In genomic region chr3:107239703-107240102, GRCh38 we compare ENCODE assay signal across 10 cellular contexts.
DNase-seq lines count a peak whose midpoint lies in the region; ATAC-seq, FAIRE-seq and TF ChIP-seq lines count a peak whose summit lies in the region.
"Had no signal": no experiment of that assay in that cellular context is flagged by ENCODE, and none has a peak within 500 bp of the region (broad histone marks: within the 10 kb centered on the region; RNA-seq: fewer than 3 reads in every experiment).

No MANE protein-coding gene starts in this region.

- no peak overlapping the region for H3K14ac ChIP-seq in IMR-90 (replicated peaks; ENCODE audit: low read depth, low read length)

- H3K9me1 ChIP-seq in IMR-90 (ENCODE audit: insufficient read depth, low read length) = 0 out of 2 replicates have a peak, but pooled peaks cover 2% of the 10 kb centered on the region

- H3K4me3 Mint-ChIP-seq in natural killer cell treated with Interleukin-12 subunit alpha and Interleukin-12 subunit beta and Interleukin-15 and Interleukin-18, amount 100 ng/mL, for 72 hours = peak overlapping the region; percentile 21

- H3K79me1 ChIP-seq in IMR-90 (ENCODE audit: low read depth in 1 of 2, low read length in 2 of 2) = peaks cover 12 to 37% of the 10 kb centered on the region in 2 experiments

- H2BK15ac ChIP-seq in IMR-90 (ENCODE audit: low read depth, low read length) = no peak overlapping the region

- TF ChIP-seq CTCF in A549 (IDR thresholded peaks at IDR 0.05) (no peak), IMR-90 (conservative IDR thresholded peaks at IDR 0.05; ENCODE audit: low read depth, low read length) (no peak)

- no peak overlapping the region for H3K27ac Mint-ChIP-seq in natural killer cell treated with Interleukin-12 subunit alpha and Interleukin-12 subunit beta and Interleukin-15 and Interleukin-18, amount 100 ng/mL, for 72 hours

- H2AK5ac ChIP-seq in IMR-90 (ENCODE audit: low read depth, low read length) = peak overlapping the region; percentile 43; the same call in 1 of the 2 replicates

- POLR2A ChIA-PET in A549 (lab: Yijun Ruan, JAX) (no interaction called here), IMR-90 (lab: Charles Lee; ENCODE audit: unreplicated experiment) (no interaction called here)

- H3K36me3 ChIP-seq in IMR-90 (ENCODE audit: control insufficient read depth, insufficient read depth, low read length) = peaks cover 1% of the 10 kb centered on the region; the same call in 1 of the 2 replicates

- BruUV-seq in IMR-90 (replicated peaks; lab: Mats Ljungman, UMichigan) = no TSS peak

- H2AFZ ChIP-seq in IMR-90 (replicated peaks; ENCODE audit: low read length, poor library complexity) = no peak overlapping the region

- FAIRE-seq in A549 (lab: Jason Lieb, UNC) = no peak

- H4K5ac ChIP-seq in IMR-90 (ENCODE audit: low read depth, low read length) = no peak overlapping the region

- no peak overlapping the region for H2BK120ac ChIP-seq in IMR-90 (ENCODE audit: low read depth, low read length)

- H3K4me1 ChIP-seq in A549 = peaks cover 12% of the 10 kb centered on the region; the same call in 2 of the 3 replicates
- H3K4me1 ChIP-seq in IMR-90 (ENCODE audit: control insufficient read depth, insufficient read depth, low read length) = peaks cover 5% of the 10 kb centered on the region

- H2BK20ac ChIP-seq in IMR-90 (ENCODE audit: low read depth, low read length) = no peak overlapping the region

- H3K27ac ChIP-seq in A549 (peak overlapping the region; percentile 69 to 84; a peak in 4 of 6 replicates), IMR-90 (ENCODE audit: insufficient read depth, low read length) (no peak overlapping the region), caudate nucleus (ENCODE audit: low read depth, low read length) (peak overlapping the region; percentile 80)
- H3K27ac ChIP-seq: epithelial cell of prostate had no signal

- H4K20me1 ChIP-seq in IMR-90 (ENCODE audit: insufficient read depth, low read length) = no peaks in the 10 kb centered on the region

- peak overlapping the region; percentile 89 to 98; a peak in 2 of 4 replicates for H4K8ac ChIP-seq in IMR-90 (ENCODE audit: low read depth in 2 of 2, low read length in 2 of 2)

- TF ChIP-seq RAD21 in A549 (conservative IDR thresholded peaks at IDR 0.05 in 1 of 2, IDR thresholded peaks at IDR 0.05 in 1 of 2) (no peak), IMR-90 (IDR thresholded peaks at IDR 0.05; ENCODE audit: low read length) (no peak)

- dilution Hi-C loops in IMR-90 (cut with HindIII; ENCODE audit: low sequenced_read_pairs, unreplicated experiment) = no loop called here

- intact Hi-C loops in IMR-90 (cut with micrococcal nuclease) = loop anchor here (5.0 kb wide), 4 partner anchors 423 to 1313 kb away; no protein-coding TSS in a partner anchor

- no peak for TF ChIP-seq POLR2A in A549 (IDR thresholded peaks at IDR 0.05; ENCODE audit: low read length)
- no peak for TF ChIP-seq POLR2A in IMR-90 (IDR thresholded peaks at IDR 0.05; ENCODE audit: low read depth, low read length)

- H3K27me3 ChIP-seq in IMR-90 (ENCODE audit: control insufficient read depth, insufficient read depth, low read length) = no peaks in the 10 kb centered on the region

- 59% methylated on average over 4 of the region's 4 CpGs for WGBS in A549 (ENCODE audit: missing lambda C conversion rate)
- no CpG with 5 or more reads among the region's 4 CpGs for WGBS in IMR-90 (ENCODE audit: extremely low coverage in 2 of 2, insufficient read length in 1 of 2), 2 experiments

- H3K23ac ChIP-seq in IMR-90 (ENCODE audit: low read depth, low read length) = no peak overlapping the region

- no peaks in the 10 kb centered on the region for H3K9me3 Mint-ChIP-seq in natural killer cell treated with Interleukin-12 subunit alpha and Interleukin-12 subunit beta and Interleukin-15 and Interleukin-18, amount 100 ng/mL, for 72 hours

- DNase-seq in A549 (ENCODE audit: low read depth in 1 of 2, low spot score in 1 of 2) (no peak), IMR-90 (no peak), caudate nucleus (lab: John Stamatoyannopoulos, UW) (no peak), GDM1 (lab: John Stamatoyannopoulos, UW) (no peak), NCI-H1417 treated with DMSO at 0.1 percent for 48 hours (lab: John Stamatoyannopoulos, UW) (no peak)
- DNase-seq in natural killer cell treated with Interleukin-12 subunit alpha and Interleukin-12 subunit beta and Interleukin-15 and Interleukin-18, amount 100 ng/mL, for 72 hours (ENCODE audit: low spot score) = no peak
- DNase-seq in stimulated activated CD8-positive, alpha-beta memory T cell treated with anti-CD3 and anti-CD28 coated beads, Interleukin-4, amount 100 ng/mL, for 48 hours = no peak
- DNase-seq: DMS153 had no signal

- no peak overlapping the region for H4K91ac ChIP-seq in IMR-90 (ENCODE audit: insufficient read depth, low read depth, low read length)

- peak overlapping the region; percentile 83 for H3K4me2 ChIP-seq in A549
- H3K4me2 ChIP-seq in IMR-90 (ENCODE audit: low read depth, low read length) = peak overlapping the region; percentile 73; the same call in 1 of the 2 replicates

- no peak overlapping the region; the same call in 1 of the 2 replicates for H3K4ac ChIP-seq in IMR-90 (ENCODE audit: low read depth, low read length)

- no peak overlapping the region for H3K18ac ChIP-seq in IMR-90 (ENCODE audit: low read depth, low read length)

- peaks cover 16% of the 10 kb centered on the region in 2 donors for H3K4me1 Mint-ChIP-seq in natural killer cell treated with Interleukin-12 subunit alpha and Interleukin-12 subunit beta and Interleukin-15 and Interleukin-18, amount 100 ng/mL, for 72 hours (ENCODE audit: low read depth in 2 of 2)

- no peak for TF ChIP-seq EP300 in A549 (IDR thresholded peaks at IDR 0.05)

- in situ Hi-C loops in IMR-90 (cut with MboI; ENCODE audit: low sequenced_read_pairs) = loop anchor here (10.0 to 25.0 kb wide), 4 partner anchors 495 to 1315 kb away; partner anchors contain the start of gene IFT57

- H3K4me3 ChIP-seq in A549 (peak overlapping the region; percentile 58), IMR-90 (ENCODE audit: insufficient read depth, low read depth, low read length) (no peak overlapping the region)

- H3K36me3 Mint-ChIP-seq in natural killer cell treated with Interleukin-12 subunit alpha and Interleukin-12 subunit beta and Interleukin-15 and Interleukin-18, amount 100 ng/mL, for 72 hours = no peaks in the 10 kb centered on the region

- no peak overlapping the region for H2AK9ac ChIP-seq in IMR-90 (replicated peaks; ENCODE audit: low read depth, low read length, poor library complexity)

- CTCF ChIA-PET in A549 (lab: Yijun Ruan, JAX) = no interaction called here
- CTCF ChIA-PET in IMR-90 (lab: Yijun Ruan, JAX) = no interaction called here

- H2BK5ac ChIP-seq in IMR-90 (ENCODE audit: low read depth, low read length, poor library complexity, severe bottlenecking) = no peak overlapping the region

- no peak overlapping the region for H3K9ac ChIP-seq in IMR-90 (ENCODE audit: low read depth, low read length)

- no peaks in the 10 kb centered on the region for H3K9me3 ChIP-seq in A549
- no peaks in the 10 kb centered on the region for H3K9me3 ChIP-seq in IMR-90 (ENCODE audit: control insufficient read depth, insufficient read depth, low read length)

- H3K56ac ChIP-seq in IMR-90 (ENCODE audit: extremely low read depth, insufficient read depth, low read length) = no peak overlapping the region

- ATAC-seq in A549 = no peak
- no peak for ATAC-seq in IMR-90 (ENCODE audit: low read depth)
- no peak for ATAC-seq in natural killer cell treated with Interleukin-12 subunit alpha and Interleukin-12 subunit beta and Interleukin-15 and Interleukin-18, amount 100 ng/mL, for 72 hours
- ATAC-seq in GM19455 (IDR thresholded peaks at IDR 0.05; ENCODE audit: unreplicated experiment) = no peak

- H3K27me3 Mint-ChIP-seq in natural killer cell treated with Interleukin-12 subunit alpha and Interleukin-12 subunit beta and Interleukin-15 and Interleukin-18, amount 100 ng/mL, for 72 hours = peaks cover 19 to 25% of the 10 kb centered on the region in 2 donors

TF ChIP-seq in A549, 52 proteins besides CTCF, POLR2A, EP300 and RAD21:
- no peak for TF ChIP-seq E2F6 (IDR thresholded peaks at IDR 0.05; ENCODE audit: borderline replicate concordance, low read depth)
- TF ChIP-seq ZNF302 (CRISPR knock-in tag; IDR thresholded peaks at IDR 0.05) = no peak
TF ChIP-seq in A549: peak in this region for 0.

TF ChIP-seq in IMR-90, 13 proteins besides CTCF, POLR2A, EP300 and RAD21:
- TF ChIP-seq CHD1 (IDR thresholded peaks at IDR 0.05; ENCODE audit: low read depth, low read length) = no peak
- TF ChIP-seq RFX5 (IDR thresholded peaks at IDR 0.05; ENCODE audit: low read depth, low read length) = no peak
- no peak for TF ChIP-seq MXI1 (IDR thresholded peaks at IDR 0.05; ENCODE audit: borderline replicate concordance, low read depth, low read length)
- TF ChIP-seq BHLHE40 (IDR thresholded peaks at IDR 0.05; ENCODE audit: low read depth, low read length) = no peak
- TF ChIP-seq MAFK (IDR thresholded peaks at IDR 0.05; ENCODE audit: low read depth, low read length) = no peak
- TF ChIP-seq CEBPB (IDR thresholded peaks at IDR 0.05; ENCODE audit: low read depth, low read length) = no peak
- TF ChIP-seq RCOR1 (IDR thresholded peaks at IDR 0.05; ENCODE audit: insufficient replicate concordance, low read length) = no peak
- TF ChIP-seq SMC3 (IDR thresholded peaks at IDR 0.05; ENCODE audit: low read depth, low read length) = no peak
- no peak for TF ChIP-seq ELK1 (IDR thresholded peaks at IDR 0.05; ENCODE audit: borderline replicate concordance, low read depth, low read length)
- no peak for TF ChIP-seq FOS (IDR thresholded peaks at IDR 0.05; ENCODE audit: low read depth, low read length)
- TF ChIP-seq NFE2L2 (IDR thresholded peaks at IDR 0.05; ENCODE audit: low read depth, low read length) = no peak
- no peak for TF ChIP-seq USF2 (IDR thresholded peaks at IDR 0.05; ENCODE audit: low read depth, low read length)
- TF ChIP-seq MAZ (IDR thresholded peaks at IDR 0.05; ENCODE audit: borderline replicate concordance, low read depth, low read length) = no peak
